17 cellular contexts compared by ENCODE assay signal in the genomic region with DNA sequence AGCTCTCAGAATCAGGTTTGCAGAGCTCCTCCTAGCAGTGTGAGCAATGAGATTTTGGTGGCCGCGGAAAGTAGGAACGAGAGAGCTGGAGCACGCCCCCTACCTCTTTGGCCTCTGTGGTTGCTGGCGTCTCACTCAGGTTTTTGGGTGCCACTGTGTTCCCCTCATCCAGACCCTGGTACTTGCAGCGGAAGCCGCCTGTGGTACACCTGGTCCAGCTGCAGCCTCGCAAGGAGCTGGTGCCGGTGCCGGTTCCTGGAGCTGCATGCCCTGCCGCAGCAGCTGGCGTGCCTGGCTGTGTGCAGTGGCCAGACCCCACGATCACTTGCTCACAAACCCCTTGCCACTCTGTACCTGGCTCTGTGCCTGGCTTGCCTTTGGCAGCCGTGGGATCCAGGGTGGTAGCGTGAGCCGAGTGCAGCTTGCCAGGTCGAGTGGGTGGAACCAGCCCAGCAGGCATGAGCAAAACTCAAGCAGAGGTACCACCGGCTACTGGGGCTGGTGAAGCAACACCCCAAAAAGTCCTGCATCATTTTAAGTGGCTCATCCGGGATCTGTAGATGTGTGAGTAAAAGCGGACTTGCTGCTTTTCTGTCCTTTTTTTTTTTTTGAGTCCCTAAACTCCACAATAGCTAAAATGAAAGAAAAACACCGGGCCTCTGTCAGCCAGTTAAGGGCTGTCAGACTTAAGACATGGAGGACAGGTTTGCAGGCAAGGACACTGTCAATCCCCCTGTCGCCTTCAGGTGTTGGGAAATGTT.
A peak's percentile ranks its signal among the peaks of the same experiment; 100 is the strongest.
DNase-seq lines count a peak whose midpoint lies in the region; ATAC-seq and TF ChIP-seq lines count a peak whose summit lies in the region.
"Had no signal": no experiment of that assay in that cellular context is flagged by ENCODE, and none has a peak within 500 bp of the region (broad histone marks: within the 10 kb centered on the region; RNA-seq: fewer than 3 reads in every experiment).

No MANE protein-coding gene starts in this region.

- H2AFZ ChIP-seq in mesenchymal stem cell (ENCODE audit: low read depth, low read length): no peak overlapping the region

- TF ChIP-seq POLR2A in lower leg skin (IDR thresholded peaks at IDR 0.05): no peak

- peak overlapping the region; percentile 27 for H4K91ac ChIP-seq in mesenchymal stem cell (ENCODE audit: low read length)

- no peak overlapping the region for H3K27ac ChIP-seq in mesenchymal stem cell (ENCODE audit: low read length, poor library complexity, severe bottlenecking)
- H3K27ac ChIP-seq: coronary artery, foreskin keratinocyte, KMS-11 had no signal

- no peak overlapping the region for H3K14ac ChIP-seq in mesenchymal stem cell (ENCODE audit: low read length in 2 of 2)

- H3K9me3 ChIP-seq in mesenchymal stem cell (ENCODE audit: control insufficient read depth, low read length): no peaks in the 10 kb centered on the region

- no peak overlapping the region for H2BK5ac ChIP-seq in mesenchymal stem cell (ENCODE audit: low read depth, low read length, poor library complexity, severe bottlenecking)

- WGBS in mesenchymal stem cell: 96% methylated on average over 22 of the region's 22 CpGs
- WGBS in lower leg skin, 2 donors: 85 to 86% methylated on average over 16 to 21 of the region's 22 CpGs

- no peaks in the 10 kb centered on the region for H3K79me1 ChIP-seq in mesenchymal stem cell (replicated peaks; ENCODE audit: low read length, poor library complexity, severe bottlenecking)

- no peaks in the 10 kb centered on the region for H3K36me3 ChIP-seq in mesenchymal stem cell (ENCODE audit: control insufficient read depth in 1 of 2, insufficient read depth in 2 of 2, low read depth in 1 of 2, low read length in 2 of 2)

- no peak overlapping the region for H2AK5ac ChIP-seq in mesenchymal stem cell (ENCODE audit: low read length, severe bottlenecking)

- no peaks in the 10 kb centered on the region for H3K27me3 ChIP-seq in mesenchymal stem cell (ENCODE audit: control insufficient read depth in 1 of 2, insufficient read depth in 1 of 2, low read length in 2 of 2)
- H3K27me3 ChIP-seq: foreskin keratinocyte had no signal

- DNase-seq in DMS53 (lab: John Stamatoyannopoulos, UW) (peak; percentile 70), M059J (ENCODE audit: low read depth) (peak; percentile 19), mesenchymal stem cell (no peak), lower leg skin (ENCODE audit: low spot score in 2 of 2) (no peak)
- DNase-seq: activated naive CD4-positive, alpha-beta T cell treated with anti-CD3 and anti-CD28 coated beads for 36 hours; activated T-cell treated with anti-CD3 and anti-CD28 coated beads for 4 hours; AML-193; foreskin keratinocyte; NCI-H1436 treated with DMSO at 0.1 percent for 48 hours; NCI-H510A treated with DMSO at 0.1 percent for 48 hours; stimulated activated CD4-positive, alpha-beta T cell treated with anti-CD3 and anti-CD28 coated beads, Interleukin-4, amount 100 ng/mL, for 4 hours had no signal

- H3K18ac ChIP-seq in mesenchymal stem cell (ENCODE audit: low read depth in 1 of 2, low read length in 2 of 2): no peak overlapping the region

- TF ChIP-seq CTCF in lower leg skin (IDR thresholded peaks at IDR 0.05): no peak

- intact Hi-C loops in lower leg skin (cut with DNase I; ENCODE audit: low total_unique reads): no loop called here

- ATAC-seq in SK-N-SH treated with all-trans-retinoic acid at 6 μM for 48 hours (peak; percentile 79), GM21526 (IDR thresholded peaks at IDR 0.05; ENCODE audit: low FRiP score, unreplicated experiment) (no peak), HG02884 (IDR thresholded peaks at IDR 0.05; ENCODE audit: unreplicated experiment) (no peak)
- ATAC-seq: left lobe of liver had no signal

- no peak overlapping the region for H3K4ac ChIP-seq in mesenchymal stem cell (ENCODE audit: low read depth in 1 of 2, low read length in 2 of 2)

- H3K4me2 ChIP-seq in mesenchymal stem cell (ENCODE audit: low read length, poor library complexity, severe bottlenecking): no peak overlapping the region
- H3K4me2 ChIP-seq: KMS-11 had no signal

- no peak overlapping the region for H2BK12ac ChIP-seq in mesenchymal stem cell (ENCODE audit: low read length in 2 of 2)

- H3K4me1 ChIP-seq in mesenchymal stem cell (ENCODE audit: control insufficient read depth, insufficient read depth, low read depth, low read length): no peaks in the 10 kb centered on the region

- H4K8ac ChIP-seq in mesenchymal stem cell (ENCODE audit: low read length): peak overlapping the region; percentile 23

- H2BK120ac ChIP-seq in mesenchymal stem cell (ENCODE audit: low read depth, low read length): no peak overlapping the region

- no peak overlapping the region for H3K23ac ChIP-seq in mesenchymal stem cell (ENCODE audit: low read length in 2 of 2)

- H2BK15ac ChIP-seq in mesenchymal stem cell (ENCODE audit: low read depth, poor library complexity, severe bottlenecking): peak overlapping the region; percentile 83

- H3K9ac ChIP-seq in mesenchymal stem cell (ENCODE audit: low read length): no peak overlapping the region
- H3K9ac ChIP-seq: KMS-11 had no signal

- H3K4me3 ChIP-seq in mesenchymal stem cell (ENCODE audit: insufficient read depth in 1 of 2, low read depth in 1 of 2, low read length in 2 of 2) (no peak overlapping the region), lower leg skin (ENCODE audit: low read depth, poor library complexity, severe bottlenecking) (no peak overlapping the region)
- H3K4me3 ChIP-seq: coronary artery had no signal

TF ChIP-seq in SK-N-SH treated with all-trans-retinoic acid at 6 μM for 48 hours, 23 proteins besides CTCF, POLR2A, EP300 and RAD21 (continues in another document):
- TF ChIP-seq OSR1 (CRISPR knock-in tag; IDR thresholded peaks at IDR 0.05): no peak
- no peak for TF ChIP-seq ESRRG (CRISPR knock-in tag; IDR thresholded peaks at IDR 0.05)
- no peak for TF ChIP-seq SNAI2 (CRISPR knock-in tag; IDR thresholded peaks at IDR 0.05)
- TF ChIP-seq, protein P1, sequence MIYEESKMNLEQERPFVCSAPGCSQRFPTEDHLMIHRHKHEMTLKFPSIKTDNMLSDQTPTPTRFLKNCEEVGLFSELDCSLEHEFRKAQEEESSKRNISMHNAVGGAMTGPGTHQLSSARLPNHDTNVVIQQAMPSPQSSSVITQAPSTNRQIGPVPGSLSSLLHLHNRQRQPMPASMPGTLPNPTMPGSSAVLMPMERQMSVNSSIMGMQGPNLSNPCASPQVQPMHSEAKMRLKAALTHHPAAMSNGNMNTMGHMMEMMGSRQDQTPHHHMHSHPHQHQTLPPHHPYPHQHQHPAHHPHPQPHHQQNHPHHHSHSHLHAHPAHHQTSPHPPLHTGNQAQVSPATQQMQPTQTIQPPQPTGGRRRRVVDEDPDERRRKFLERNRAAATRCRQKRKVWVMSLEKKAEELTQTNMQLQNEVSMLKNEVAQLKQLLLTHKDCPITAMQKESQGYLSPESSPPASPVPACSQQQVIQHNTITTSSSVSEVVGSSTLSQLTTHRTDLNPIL (CRISPR knock-in tag; IDR thresholded peaks at IDR 0.05; ENCODE audit: low read depth): no peak
- TF ChIP-seq CSDC2 (CRISPR knock-in tag; IDR thresholded peaks at IDR 0.05): no peak
- no peak for TF ChIP-seq ZC3H10 (CRISPR knock-in tag; IDR thresholded peaks at IDR 0.05)
- TF ChIP-seq, protein P2, sequence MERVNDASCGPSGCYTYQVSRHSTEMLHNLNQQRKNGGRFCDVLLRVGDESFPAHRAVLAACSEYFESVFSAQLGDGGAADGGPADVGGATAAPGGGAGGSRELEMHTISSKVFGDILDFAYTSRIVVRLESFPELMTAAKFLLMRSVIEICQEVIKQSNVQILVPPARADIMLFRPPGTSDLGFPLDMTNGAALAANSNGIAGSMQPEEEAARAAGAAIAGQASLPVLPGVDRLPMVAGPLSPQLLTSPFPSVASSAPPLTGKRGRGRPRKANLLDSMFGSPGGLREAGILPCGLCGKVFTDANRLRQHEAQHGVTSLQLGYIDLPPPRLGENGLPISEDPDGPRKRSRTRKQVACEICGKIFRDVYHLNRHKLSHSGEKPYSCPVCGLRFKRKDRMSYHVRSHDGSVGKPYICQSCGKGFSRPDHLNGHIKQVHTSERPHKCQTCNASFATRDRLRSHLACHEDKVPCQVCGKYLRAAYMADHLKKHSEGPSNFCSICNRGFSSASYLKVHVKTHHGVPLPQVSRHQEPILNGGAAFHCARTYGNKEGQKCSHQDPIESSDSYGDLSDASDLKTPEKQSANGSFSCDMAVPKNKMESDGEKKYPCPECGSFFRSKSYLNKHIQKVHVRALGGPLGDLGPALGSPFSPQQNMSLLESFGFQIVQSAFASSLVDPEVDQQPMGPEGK (CRISPR knock-in tag; IDR thresholded peaks at IDR 0.05; ENCODE audit: borderline replicate concordance): no peak
- TF ChIP-seq ZNF565 (CRISPR knock-in tag; conservative IDR thresholded peaks at IDR 0.05; ENCODE audit: low read depth): no peak
- TF ChIP-seq TOX (CRISPR knock-in tag; IDR thresholded peaks at IDR 0.05; ENCODE audit: borderline replicate concordance): no peak
- TF ChIP-seq RARB (CRISPR knock-in tag; IDR thresholded peaks at IDR 0.05): no peak
- TF ChIP-seq TCF4 (CRISPR knock-in tag; IDR thresholded peaks at IDR 0.05; ENCODE audit: borderline replicate concordance): no peak
- no peak for TF ChIP-seq ISL1 (CRISPR knock-in tag; IDR thresholded peaks at IDR 0.05)
- no peak for TF ChIP-seq ARNTL (CRISPR knock-in tag; IDR thresholded peaks at IDR 0.05; ENCODE audit: borderline replicate concordance, low read depth)
- no peak for TF ChIP-seq ZFP3 (CRISPR knock-in tag; IDR thresholded peaks at IDR 0.05)
- TF ChIP-seq, protein P3, sequence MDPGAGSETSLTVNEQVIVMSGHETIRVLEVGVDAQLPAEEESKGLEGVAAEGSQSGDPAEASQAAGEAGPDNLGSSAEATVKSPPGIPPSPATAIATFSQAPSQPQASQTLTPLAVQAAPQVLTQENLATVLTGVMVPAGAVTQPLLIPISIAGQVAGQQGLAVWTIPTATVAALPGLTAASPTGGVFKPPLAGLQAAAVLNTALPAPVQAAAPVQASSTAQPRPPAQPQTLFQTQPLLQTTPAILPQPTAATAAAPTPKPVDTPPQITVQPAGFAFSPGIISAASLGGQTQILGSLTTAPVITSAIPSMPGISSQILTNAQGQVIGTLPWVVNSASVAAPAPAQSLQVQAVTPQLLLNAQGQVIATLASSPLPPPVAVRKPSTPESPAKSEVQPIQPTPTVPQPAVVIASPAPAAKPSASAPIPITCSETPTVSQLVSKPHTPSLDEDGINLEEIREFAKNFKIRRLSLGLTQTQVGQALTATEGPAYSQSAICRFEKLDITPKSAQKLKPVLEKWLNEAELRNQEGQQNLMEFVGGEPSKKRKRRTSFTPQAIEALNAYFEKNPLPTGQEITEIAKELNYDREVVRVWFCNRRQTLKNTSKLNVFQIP (CRISPR knock-in tag; IDR thresholded peaks at IDR 0.05; ENCODE audit: borderline replicate concordance, low read depth): no peak

Comparison
In these comparisons a context has a peak if more than half of its experiments do, and no peak if none do; other contexts are left out.
1. DNase-seq: peak in DMS53 (single experiment) and M059J (single experiment); none in mesenchymal stem cell (single experiment) and lower leg skin (0 of 2).